In the genomic region with DNA sequence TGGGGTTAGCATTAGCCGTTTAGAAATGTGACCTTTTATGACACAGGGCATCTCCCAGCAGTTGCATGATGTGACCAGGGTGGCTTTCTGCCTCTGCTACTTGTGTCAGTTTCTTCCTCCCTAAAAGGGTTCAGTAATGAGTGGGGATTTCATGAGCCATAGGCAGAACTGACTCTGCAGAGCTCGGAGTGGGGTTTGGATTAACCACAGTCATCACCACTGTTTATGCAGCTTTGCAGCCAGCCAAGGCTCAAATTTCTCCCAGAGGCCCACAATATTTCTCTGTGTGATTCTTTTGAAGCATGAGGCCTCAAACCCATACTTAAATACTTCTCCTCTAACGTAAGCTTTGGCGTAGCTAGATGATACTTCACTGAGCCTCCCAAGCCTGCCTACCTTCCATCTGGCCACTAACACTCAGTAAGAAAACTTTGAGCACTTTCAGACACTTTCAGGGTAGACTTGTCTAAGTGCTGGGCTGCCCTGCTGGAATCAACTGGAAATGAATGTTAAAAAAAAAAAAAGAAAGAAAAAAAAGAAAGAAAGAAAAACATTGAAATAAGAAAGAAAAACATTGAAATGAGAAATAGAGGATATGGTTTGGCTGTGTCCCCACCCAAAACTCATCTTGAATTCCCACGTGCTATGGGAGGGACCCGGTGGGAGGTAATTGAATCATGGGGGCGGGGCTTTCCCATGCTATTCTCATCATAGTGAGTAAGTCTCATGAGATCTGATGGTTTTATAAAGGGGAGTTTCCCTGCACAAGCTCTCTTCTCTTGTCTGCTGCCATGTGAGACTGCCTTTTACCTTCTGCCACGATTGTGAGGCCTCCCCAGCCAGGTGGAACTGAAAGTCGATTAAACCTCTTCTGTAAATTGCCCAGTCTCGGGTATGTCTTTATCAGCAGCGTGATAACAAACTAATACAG, we compare ENCODE assay signal across 10 cellular contexts. TPM values are rescaled to one million over a fixed set of nuclear protein-coding genes. Genes with fewer than 3 reads are reported as not detected.
DNase-seq lines count a peak whose midpoint lies in the region; ATAC-seq and TF ChIP-seq lines count a peak whose summit lies in the region.
"Had no signal": no experiment of that assay in that cellular context is flagged by ENCODE, and none has a peak within 500 bp of the region (broad histone marks: within the 10 kb centered on the region; RNA-seq: fewer than 3 reads in every experiment).

No MANE protein-coding gene starts in this region.

- TF ChIP-seq CTCF in left ventricle myocardium inferior (IDR thresholded peaks at IDR 0.05; ENCODE audit: borderline replicate concordance), result no peak
- TF ChIP-seq CTCF in endothelial cell (IDR thresholded peaks at IDR 0.05; ENCODE audit: unreplicated experiment), result no peak

- H3K4me3 ChIP-seq in adipocyte (ENCODE audit: low read length) (no peak overlapping the region), left ventricle myocardium inferior (no peak overlapping the region)

- intact Hi-C loops in left ventricle myocardium inferior (cut with micrococcal nuclease), result no loop called here

- ATAC-seq in stimulated activated effector memory CD8-positive, alpha-beta T cell treated with anti-CD3 and anti-CD28 coated beads, Interleukin-12 subunit alpha, Interleukin-12 subunit beta, amount 100 ng/mL, for 72 hours, result peak; percentile 62
- ATAC-seq in GM21447 (IDR thresholded peaks at IDR 0.05; ENCODE audit: unreplicated experiment), result no peak
- ATAC-seq: WTC11 had no signal

- no peak overlapping the region for H3K27ac Mint-ChIP-seq in stimulated activated effector memory CD8-positive, alpha-beta T cell treated with anti-CD3 and anti-CD28 coated beads, Interleukin-12 subunit alpha, Interleukin-12 subunit beta, amount 100 ng/mL, for 72 hours
- H3K27ac Mint-ChIP-seq in endothelial cell (ENCODE audit: unreplicated experiment), result no peak overlapping the region
- H3K27ac Mint-ChIP-seq: stimulated activated naive B cell treated with anti-CD40 and anti-IgM and Interleukin-4, amounts not matched to agents 10 μg/mL and 1 μg/mL and 100 μg/mL, for 72 hours; WTC11 had no signal

- H3K27ac ChIP-seq in left ventricle myocardium inferior (replicated peaks) (peak overlapping the region; percentile 45), caudate nucleus (ENCODE audit: low read depth, low read length) (no peak overlapping the region)

- H3K4me1 ChIP-seq in adipocyte (ENCODE audit: control insufficient read depth, insufficient read depth, low read length) (peaks cover 41% of the 10 kb centered on the region), left ventricle myocardium inferior (peaks cover 18% of the 10 kb centered on the region)

- peaks cover 5% of the 10 kb centered on the region for H3K4me1 Mint-ChIP-seq in stimulated activated effector memory CD8-positive, alpha-beta T cell treated with anti-CD3 and anti-CD28 coated beads, Interleukin-12 subunit alpha, Interleukin-12 subunit beta, amount 100 ng/mL, for 72 hours
- no peaks in the 10 kb centered on the region for H3K4me1 Mint-ChIP-seq in endothelial cell (ENCODE audit: unreplicated experiment)
- H3K4me1 Mint-ChIP-seq: WTC11 had no signal

- peak overlapping the region; percentile 52 for H3K9ac ChIP-seq in adipocyte (ENCODE audit: low read length)

- H3K36me3 ChIP-seq in adipocyte (ENCODE audit: control insufficient read depth, insufficient read depth, low read length, severe bottlenecking) (no peaks in the 10 kb centered on the region), left ventricle myocardium inferior (no peaks in the 10 kb centered on the region)

- H3K27me3 Mint-ChIP-seq in endothelial cell (ENCODE audit: unreplicated experiment), result no peaks in the 10 kb centered on the region

- H3K9me3 ChIP-seq in adipocyte (ENCODE audit: control insufficient read depth, low read length) (no peaks in the 10 kb centered on the region), left ventricle myocardium inferior (replicated peaks) (peaks cover 4% of the 10 kb centered on the region)

- no peak overlapping the region for H3K4me3 Mint-ChIP-seq in stimulated activated effector memory CD8-positive, alpha-beta T cell treated with anti-CD3 and anti-CD28 coated beads, Interleukin-12 subunit alpha, Interleukin-12 subunit beta, amount 100 ng/mL, for 72 hours
- no peak overlapping the region for H3K4me3 Mint-ChIP-seq in endothelial cell (ENCODE audit: unreplicated experiment)
- H3K4me3 Mint-ChIP-seq: stimulated activated naive B cell treated with anti-CD40 and anti-IgM and Interleukin-4, amounts not matched to agents 10 μg/mL and 1 μg/mL and 100 μg/mL, for 72 hours; WTC11 had no signal

- H3K27me3 ChIP-seq in adipocyte (replicated peaks; ENCODE audit: control insufficient read depth, insufficient read depth, low read length) (no peaks in the 10 kb centered on the region), left ventricle myocardium inferior (ENCODE audit: low read depth) (no peaks in the 10 kb centered on the region)

- DNase-seq in HCEC 1CT (peak; percentile 73), adipocyte (ENCODE audit: low read depth) (peak; percentile 94), left ventricle myocardium inferior (no peak), endothelial cell (ENCODE audit: low spot score) (no peak), caudate nucleus (lab: John Stamatoyannopoulos, UW) (no peak)
- DNase-seq in stimulated activated effector memory CD8-positive, alpha-beta T cell treated with anti-CD3 and anti-CD28 coated beads, Interleukin-12 subunit alpha, Interleukin-12 subunit beta, amount 100 ng/mL, for 72 hours (ENCODE audit: low spot score in 2 of 2), result no peak
- DNase-seq: amygdala; stimulated activated naive B cell treated with anti-CD40 and anti-IgM and Interleukin-4, amounts not matched to agents 10 μg/mL and 1 μg/mL and 100 μg/mL, for 72 hours had no signal

- H3K36me3 Mint-ChIP-seq in stimulated activated effector memory CD8-positive, alpha-beta T cell treated with anti-CD3 and anti-CD28 coated beads, Interleukin-12 subunit alpha, Interleukin-12 subunit beta, amount 100 ng/mL, for 72 hours, result no peaks in the 10 kb centered on the region
- no peaks in the 10 kb centered on the region for H3K36me3 Mint-ChIP-seq in endothelial cell (ENCODE audit: low read depth, unreplicated experiment)
- H3K36me3 Mint-ChIP-seq: stimulated activated naive B cell treated with anti-CD40 and anti-IgM and Interleukin-4, amounts not matched to agents 10 μg/mL and 1 μg/mL and 100 μg/mL, for 72 hours had no signal

- H3K9me3 Mint-ChIP-seq in stimulated activated effector memory CD8-positive, alpha-beta T cell treated with anti-CD3 and anti-CD28 coated beads, Interleukin-12 subunit alpha, Interleukin-12 subunit beta, amount 100 ng/mL, for 72 hours, result no peaks in the 10 kb centered on the region
- H3K9me3 Mint-ChIP-seq in endothelial cell (ENCODE audit: unreplicated experiment), result no peaks in the 10 kb centered on the region

RNA-seq across cellular contexts. Expression of a gene that starts 11.5 kb away (rescaled TPM):
- total RNA-seq in left ventricle myocardium inferior (201 TPM), endothelial cell (ENCODE audit: unreplicated experiment) (264 TPM)

RNA-seq across cellular contexts. Expression of a gene that starts 50.4 kb away (rescaled TPM):
- total RNA-seq in left ventricle myocardium inferior (0.22 TPM), endothelial cell (ENCODE audit: unreplicated experiment) (8.9 TPM)

Comparison
In these comparisons a context has a peak if more than half of its experiments do, and no peak if none do; other contexts are left out.
1. DNase-seq: peak in HCEC 1CT (single experiment) and adipocyte (single experiment); none in left ventricle myocardium inferior (single experiment), stimulated activated effector memory CD8-positive, alpha-beta T cell treated with anti-CD3 and anti-CD28 coated beads, Interleukin-12 subunit alpha, Interleukin-12 subunit beta, amount 100 ng/mL, for 72 hours (0 of 2), endothelial cell (single experiment) and caudate nucleus (0 of 61).